9 cellular contexts compared by ENCODE assay signal in the genomic region with DNA sequence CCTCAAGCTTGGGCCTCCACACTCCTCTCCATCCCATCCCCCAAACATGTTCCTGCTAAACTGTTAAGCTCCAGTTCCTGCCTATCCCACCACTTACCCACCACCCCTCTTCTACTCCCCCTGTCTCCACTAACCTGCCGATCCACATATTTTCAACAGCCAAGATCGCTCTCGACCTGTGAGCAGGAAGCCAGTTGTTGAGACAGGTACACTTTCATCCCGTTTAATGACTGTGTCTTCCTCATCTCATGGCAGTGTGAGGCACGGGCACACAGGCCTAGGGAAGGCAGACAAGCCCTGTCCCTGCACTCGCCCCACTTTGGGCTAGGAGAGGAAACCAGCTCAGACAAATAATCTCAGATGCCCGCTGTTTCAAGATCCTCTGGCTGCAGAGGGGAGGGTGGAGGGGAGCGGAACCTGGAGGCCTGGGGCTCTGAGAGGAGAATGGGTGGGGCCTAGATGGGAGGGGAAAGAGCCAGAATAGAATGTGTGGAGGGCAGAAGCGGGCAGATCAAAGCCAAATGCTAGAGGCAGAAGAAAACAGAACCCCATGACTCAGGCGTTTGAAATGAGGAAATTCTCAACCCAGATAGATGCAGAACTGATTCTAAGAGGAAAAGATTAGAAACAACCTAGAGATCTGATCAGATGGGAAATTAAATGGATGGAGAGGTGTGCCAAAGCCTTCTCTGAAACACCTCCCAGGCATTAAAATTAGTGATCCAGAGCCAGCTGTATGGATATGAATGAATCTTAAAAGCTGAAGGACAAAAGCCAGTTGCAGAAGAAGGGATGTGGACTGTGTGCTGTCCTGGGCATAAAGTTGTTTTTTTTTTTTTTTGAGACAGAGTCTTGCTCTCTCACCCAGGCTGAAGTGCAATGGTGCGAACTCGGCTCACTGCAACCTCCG. TPM values are rescaled to one million over a fixed set of nuclear protein-coding genes. Genes with fewer than 3 reads are reported as not detected.
DNase-seq lines count a peak whose midpoint lies in the region; ATAC-seq lines count a peak whose summit lies in the region.
"Had no signal": no experiment of that assay in that cellular context is flagged by ENCODE, and none has a peak within 500 bp of the region (broad histone marks: within the 10 kb centered on the region; RNA-seq: fewer than 3 reads in every experiment).

No MANE protein-coding gene starts in this region.

- no peaks in the 10 kb centered on the region for H3K36me3 ChIP-seq in ES-I3 (ENCODE audit: insufficient read depth, low read length)
- H3K36me3 ChIP-seq in skeletal muscle satellite cell (ENCODE audit: insufficient read depth, low read length): no peaks in the 10 kb centered on the region

- peaks cover 11% of the 10 kb centered on the region for H3K27me3 ChIP-seq in skeletal muscle satellite cell (ENCODE audit: control insufficient read depth, insufficient read depth, low read length)

- peak; percentile 37 for DNase-seq in RKO (ENCODE audit: low spot score)
- DNase-seq in activated naive CD4-positive, alpha-beta T cell treated with anti-CD3 and anti-CD28 coated beads, Interleukin-2, amount 50 U/mL, for 16 hours: peak; percentile 49
- DNase-seq in hepatic stellate cell (ENCODE audit: low spot score): peak; percentile 74
- no peak for DNase-seq in NCI-H2029 treated with DMSO at 0.1 percent for 48 hours (lab: John Stamatoyannopoulos, UW)
- DNase-seq in SW 1271 (lab: John Stamatoyannopoulos, UW): no peak

- no peak overlapping the region for H3K4me3 ChIP-seq in skeletal muscle satellite cell (ENCODE audit: low read length)
- H3K4me3 ChIP-seq: K562 had no signal

- no peak for ATAC-seq in HG02973 (IDR thresholded peaks at IDR 0.05; ENCODE audit: unreplicated experiment)
- ATAC-seq: K562 had no signal

- H3K9ac ChIP-seq in ES-I3 (ENCODE audit: low read depth, low read length) (peak overlapping the region; percentile 52), skeletal muscle satellite cell (ENCODE audit: low read depth, low read length) (no peak overlapping the region)

- H3K4me1 ChIP-seq in ES-I3 (ENCODE audit: insufficient read depth, low read length) (peaks cover 14% of the 10 kb centered on the region), skeletal muscle satellite cell (ENCODE audit: control insufficient read depth, insufficient read depth, low read length) (peaks cover 11% of the 10 kb centered on the region)

- peak overlapping the region; percentile 67 for H3K4me2 ChIP-seq in skeletal muscle satellite cell (ENCODE audit: low read length)

- H3K9me3 ChIP-seq in ES-I3 (ENCODE audit: control insufficient read depth, insufficient read depth, low read length) (0 out of 2 replicates have a peak, but pooled peaks cover 2% of the 10 kb centered on the region), skeletal muscle satellite cell (replicated peaks; ENCODE audit: low read length) (no peaks in the 10 kb centered on the region)

RNA-seq across cellular contexts. Expression of gene CYP2S1, which starts 16.9 kb away (rescaled TPM):
- total RNA-seq in skeletal muscle satellite cell (2012; rRNA removed): not detected in 2 replicates

RNA-seq across cellular contexts. Expression of gene AXL, which starts 42.9 kb away (rescaled TPM):
- total RNA-seq in skeletal muscle satellite cell (2012; rRNA removed): 208 and 238 TPM in 2 replicates

Comparison
In these comparisons a context has a peak if more than half of its experiments do, and no peak if none do; other contexts are left out.
1. DNase-seq: peak in RKO (single experiment), activated naive CD4-positive, alpha-beta T cell treated with anti-CD3 and anti-CD28 coated beads, Interleukin-2, amount 50 U/mL, for 16 hours (single experiment) and hepatic stellate cell (single experiment); none in NCI-H2029 treated with DMSO at 0.1 percent for 48 hours (single experiment) and SW 1271 (0 of 2).